In genomic region chr11:67290801-67291200, GRCh38 we compare ENCODE assay signal across 10 cellular contexts. TPM values are rescaled to one million over a fixed set of nuclear protein-coding genes. Genes with fewer than 3 reads are reported as not detected.
DNase-seq lines count a peak whose midpoint lies in the region; ATAC-seq and TF ChIP-seq lines count a peak whose summit lies in the region.
"Had no signal": no experiment of that assay in that cellular context is flagged by ENCODE, and none has a peak within 500 bp of the region (broad histone marks: within the 10 kb centered on the region; RNA-seq: fewer than 3 reads in every experiment).

No MANE protein-coding gene starts in this region.

- no peak overlapping the region for H2BK12ac ChIP-seq in H9 (ENCODE audit: insufficient read length, low read depth, low read length)

- no peak overlapping the region for H3K27ac Mint-ChIP-seq in H9
- peak overlapping the region; percentile 31 for H3K27ac Mint-ChIP-seq in activated CD4-positive, alpha-beta memory T cell treated with anti-CD3 and anti-CD28 coated beads, Interleukin-2, amount 10 ng/mL, durations not matched to agents 7 days and 5 days

- no peak overlapping the region for H3K4me2 ChIP-seq in H9 (ENCODE audit: insufficient read depth, insufficient read length, low read length)
- peak overlapping the region; percentile 98 for H3K4me2 ChIP-seq in smooth muscle cell

- POLR2A ChIA-PET in activated CD4-positive, alpha-beta memory T cell treated with anti-CD3 and anti-CD28 coated beads, Interleukin-2, amount 10 ng/mL, durations not matched to agents 7 days and 5 days (lab: Charles Lee), result interaction anchor here (1.6 to 12.9 kb wide), 4 partner anchors 11 to 37 kb away, joined by 3 to 494 read pairs (median 50); partner anchors contain the start of genes GRK2 and SSH3

- H3K79me1 ChIP-seq in H9 (ENCODE audit: insufficient read depth, low read depth, low read length, poor library complexity, severe bottlenecking), result no peaks in the 10 kb centered on the region

- H3K4me3 ChIP-seq in gastroesophageal sphincter (peak overlapping the region in 1 of 2 donors; percentile 88), smooth muscle cell (no peak overlapping the region)

- H3K4me1 ChIP-seq in H9 (ENCODE audit: insufficient read depth, low read length) (peaks cover 4% of the 10 kb centered on the region; the same call in 1 of the 2 replicates), gastroesophageal sphincter (peaks cover 0 to 70% (median 31%) of the 10 kb centered on the region in 3 donors), smooth muscle cell (ENCODE audit: low read depth) (peaks cover 17% of the 10 kb centered on the region)

- H3F3A ChIP-seq in smooth muscle cell (ENCODE audit: low read depth), result peaks cover 9% of the 10 kb centered on the region

- H3K4me1 Mint-ChIP-seq in H9, result peaks cover 16 to 17% of the 10 kb centered on the region in 2 experiments
- H3K4me1 Mint-ChIP-seq in activated CD4-positive, alpha-beta memory T cell treated with anti-CD3 and anti-CD28 coated beads, Interleukin-2, amount 10 ng/mL, durations not matched to agents 7 days and 5 days, result peaks cover 65% of the 10 kb centered on the region

- DNase-seq in H9, result no peak
- DNase-seq in activated CD4-positive, alpha-beta memory T cell treated with anti-CD3 and anti-CD28 coated beads, Interleukin-2, amount 10 ng/mL, durations not matched to agents 7 days and 5 days, result no peak
- no peak for DNase-seq in smooth muscle cell (lab: John Stamatoyannopoulos, UW; ENCODE audit: unreplicated experiment)
- no peak for DNase-seq in NK-92 treated with Interleukin-12 subunit alpha and Interleukin-12 subunit beta, amount 100 ng/mL, for 24 hours (lab: John Stamatoyannopoulos, UW)
- no peak for DNase-seq in HT-29 (ENCODE audit: low spot score)
- DNase-seq: effector CD8-positive, alpha-beta T cell; NCI-H1092; stimulated activated CD8-positive, alpha-beta memory T cell treated with anti-CD3 and anti-CD28 coated beads, Interleukin-4, amount 100 ng/mL, for 48 hours had no signal

- H2BK15ac ChIP-seq in H9 (ENCODE audit: low read depth, low read length), result no peak overlapping the region

- H3K79me2 ChIP-seq in H9 (ENCODE audit: insufficient read depth, low read length) (no peaks in the 10 kb centered on the region), smooth muscle cell (ENCODE audit: low read depth) (peaks cover 62% of the 10 kb centered on the region)

- H3K27me3 ChIP-seq in H9 (ENCODE audit: insufficient read depth, low read length), result no peaks in the 10 kb centered on the region
- no peaks in the 10 kb centered on the region for H3K27me3 ChIP-seq in gastroesophageal sphincter
- H3K27me3 ChIP-seq in smooth muscle cell (ENCODE audit: low read depth), result no peaks in the 10 kb centered on the region

- H2BK20ac ChIP-seq in H9 (ENCODE audit: low read depth, low read length, poor library complexity, severe bottlenecking), result no peak overlapping the region

- peak overlapping the region; percentile 60 to 90; a peak in 2 of 5 replicates for H3K4me3 Mint-ChIP-seq in H9
- H3K4me3 Mint-ChIP-seq in activated CD4-positive, alpha-beta memory T cell treated with anti-CD3 and anti-CD28 coated beads, Interleukin-2, amount 10 ng/mL, durations not matched to agents 7 days and 5 days, result peak overlapping the region; percentile 94

- H3K18ac ChIP-seq in H9 (ENCODE audit: insufficient read length, low read depth, low read length), result no peak overlapping the region

- H3K9me3 Mint-ChIP-seq in H9, result peaks cover 7 to 10% of the 10 kb centered on the region in 2 experiments; a peak in 3 of 5 replicates
- peaks cover 2% of the 10 kb centered on the region for H3K9me3 Mint-ChIP-seq in activated CD4-positive, alpha-beta memory T cell treated with anti-CD3 and anti-CD28 coated beads, Interleukin-2, amount 10 ng/mL, durations not matched to agents 7 days and 5 days

- H4K91ac ChIP-seq in H9 (ENCODE audit: insufficient read length, low read depth, low read length), result no peak overlapping the region

- no peak overlapping the region for H2BK120ac ChIP-seq in H9 (ENCODE audit: low read depth, low read length, poor library complexity, severe bottlenecking)

- no peak overlapping the region for H3K23ac ChIP-seq in H9 (ENCODE audit: insufficient read length, low read depth, low read length)

- no peak overlapping the region for H4K8ac ChIP-seq in H9 (replicated peaks; ENCODE audit: insufficient read length, low read depth, low read length)

- H2BK5ac ChIP-seq in H9 (ENCODE audit: insufficient read length, low read length), result no peak overlapping the region

- peaks cover 6% of the 10 kb centered on the region for H3K23me2 ChIP-seq in H9 (ENCODE audit: insufficient read length, low read depth, low read length, poor library complexity, severe bottlenecking)

- H3K9me3 ChIP-seq in H9 (ENCODE audit: control insufficient read depth, low read depth, low read length) (no peaks in the 10 kb centered on the region), gastroesophageal sphincter (peaks cover 0 to 7% (median 0%) of the 10 kb centered on the region in 3 donors), smooth muscle cell (replicated peaks; ENCODE audit: low read depth) (peaks cover 5% of the 10 kb centered on the region)

- CTCF ChIA-PET in activated CD4-positive, alpha-beta memory T cell treated with anti-CD3 and anti-CD28 coated beads, Interleukin-2, amount 10 ng/mL, durations not matched to agents 7 days and 5 days (lab: Charles Lee), result interaction anchor here (0.7 to 4.1 kb wide), 4 partner anchors 26 to 221 kb away, joined by 3 to 16 read pairs (median 4); no protein-coding TSS in a partner anchor

- H3K27me3 Mint-ChIP-seq in H9 (ENCODE audit: low read depth), result peaks cover 2% of the 10 kb centered on the region; the same call in 1 of the 2 replicates
- H3K27me3 Mint-ChIP-seq in activated CD4-positive, alpha-beta memory T cell treated with anti-CD3 and anti-CD28 coated beads, Interleukin-2, amount 10 ng/mL, durations not matched to agents 7 days and 5 days, result no peaks in the 10 kb centered on the region

- no peak overlapping the region for H3K4ac ChIP-seq in H9 (ENCODE audit: low read depth, low read length)

- TF ChIP-seq POLR2A in gastroesophageal sphincter (IDR thresholded peaks at IDR 0.05), result no peak

- H2AK5ac ChIP-seq in H9 (ENCODE audit: insufficient read length, low read length), result no peak overlapping the region

- TF ChIP-seq EP300 in gastroesophageal sphincter (IDR thresholded peaks at IDR 0.05), result no peak

- peaks cover 0 to 57% of the 10 kb centered on the region in 2 donors for H3K36me3 ChIP-seq in gastroesophageal sphincter
- H3K36me3 ChIP-seq in smooth muscle cell (ENCODE audit: low read depth), result peaks cover 9% of the 10 kb centered on the region

- H4K20me1 ChIP-seq in H9 (ENCODE audit: control insufficient read depth, insufficient read depth, insufficient read length) (no peaks in the 10 kb centered on the region), smooth muscle cell (ENCODE audit: low read depth) (peaks cover 29% of the 10 kb centered on the region)

- no peak overlapping the region for H3K9ac ChIP-seq in H9 (ENCODE audit: extremely low read depth, insufficient read length, low read length)
- no peak overlapping the region for H3K9ac ChIP-seq in smooth muscle cell (ENCODE audit: low read depth)

- H3K36me3 Mint-ChIP-seq in H9 (ENCODE audit: insufficient read depth in 1 of 3, low read depth in 3 of 3), result peaks cover 20 to 45% (median 27%) of the 10 kb centered on the region in 3 experiments
- peaks cover 79% of the 10 kb centered on the region for H3K36me3 Mint-ChIP-seq in activated CD4-positive, alpha-beta memory T cell treated with anti-CD3 and anti-CD28 coated beads, Interleukin-2, amount 10 ng/mL, durations not matched to agents 7 days and 5 days (ENCODE audit: low read depth)

- H2AFZ ChIP-seq in H9 (ENCODE audit: low read length) (no peak overlapping the region), smooth muscle cell (ENCODE audit: low read depth) (no peak overlapping the region)

- no peak overlapping the region for H3K14ac ChIP-seq in H9 (ENCODE audit: insufficient read depth, low read length)

- no peak overlapping the region for H3T11ph ChIP-seq in H9 (ENCODE audit: low read length)

- no peak for ATAC-seq in gastroesophageal sphincter
- no peak for ATAC-seq in activated CD4-positive, CD25-positive, alpha-beta regulatory T cell treated with anti-CD3 and anti-CD28 coated beads, Interleukin-2, amount 50 U/mL, for 24 hours

- H3K27ac ChIP-seq in H9 (ENCODE audit: insufficient read length, low read depth, low read length) (no peak overlapping the region), gastroesophageal sphincter (peak overlapping the region in 3 of 4 donors; percentile 93 to 94 (median 94)), smooth muscle cell (ENCODE audit: low read depth) (peak overlapping the region; percentile 38)

- no peak overlapping the region for H4K5ac ChIP-seq in H9 (ENCODE audit: insufficient read length, low read depth, low read length)

- no CpG with 5 or more reads among the region's 7 CpGs for WGBS in H9 (ENCODE audit: extremely low coverage, insufficient read length, low lambda C conversion rate)
- no CpG with 5 or more reads among the region's 7 CpGs for whole genome bisulfite sequencing in gastroesophageal sphincter (ENCODE audit: low coverage in 1 of 2), 2 donors
- 75% methylated on average over 7 of the region's 7 CpGs for WGBS in smooth muscle cell (ENCODE audit: low lambda C conversion rate)

- H3K56ac ChIP-seq in H9 (ENCODE audit: insufficient read length, low read depth, low read length), result no peak overlapping the region

- no peak for TF ChIP-seq CTCF in H9 (conservative IDR thresholded peaks at IDR 0.05)
- TF ChIP-seq CTCF in gastroesophageal sphincter (IDR thresholded peaks at IDR 0.05), result no peak
- no peak for TF ChIP-seq CTCF in smooth muscle cell (IDR thresholded peaks at IDR 0.05; ENCODE audit: borderline replicate concordance, insufficient read depth, poor library complexity, severe bottlenecking)

RNA-seq across cellular contexts. Expression of gene ANKRD13D, which starts 1.7 kb away (rescaled TPM):
- 40.9 and 42.1 TPM in 2 replicates for total RNA-seq in H9 (2021)
- total RNA-seq in activated CD4-positive, alpha-beta memory T cell treated with anti-CD3 and anti-CD28 coated beads, Interleukin-2, amount 10 ng/mL, durations not matched to agents 7 days and 5 days, result 100 to 1,000 TPM; 157 to 163 TPM
- 10 to 100 TPM; 25.6 to 61.6 (median 32.3) TPM for total RNA-seq in gastroesophageal sphincter
- 29.3 and 34.7 TPM in 2 replicates for total RNA-seq in smooth muscle cell
- polyA plus RNA-seq in smooth muscle cell, result 52.0 and 63.2 TPM in 2 replicates
- 100 and 107 TPM in 2 replicates for total RNA-seq in HT-29 (2014; rRNA removed; shearing (Covaris generic))

RNA-seq across cellular contexts. Expression of gene SSH3, which starts 12.5 kb away (rescaled TPM):
- total RNA-seq in H9 (2021) (42.2 and 44.2 TPM in 2 replicates), gastroesophageal sphincter (10 to 100 TPM; 33.9 to 58.4 (median 41.9) TPM), smooth muscle cell (14.9 and 23.9 TPM in 2 replicates)
- total RNA-seq in activated CD4-positive, alpha-beta memory T cell treated with anti-CD3 and anti-CD28 coated beads, Interleukin-2, amount 10 ng/mL, durations not matched to agents 7 days and 5 days, result 10 to 100 TPM; 15.4 to 19.0 TPM
- polyA plus RNA-seq in smooth muscle cell, result 29.3 and 47.5 TPM in 2 replicates
- total RNA-seq in HT-29 (2014; rRNA removed; shearing (Covaris generic)), result 180 TPM in 2 replicates

RNA-seq across cellular contexts. Expression of gene GRK2, which starts 24.5 kb away (rescaled TPM):
- total RNA-seq in H9 (2021) (55.5 and 56.3 TPM in 2 replicates), gastroesophageal sphincter (10 to 100 TPM; 44.0 to 76.9 (median 64.8) TPM), smooth muscle cell (18.5 and 22.2 TPM in 2 replicates)
- 100 to 1,000 TPM; 333 to 338 TPM for total RNA-seq in activated CD4-positive, alpha-beta memory T cell treated with anti-CD3 and anti-CD28 coated beads, Interleukin-2, amount 10 ng/mL, durations not matched to agents 7 days and 5 days
- 38.9 and 42.5 TPM in 2 replicates for polyA plus RNA-seq in smooth muscle cell
- total RNA-seq in HT-29 (2014; rRNA removed; shearing (Covaris generic)), result 270 and 294 TPM in 2 replicates
